Comparison of ENCODE assay signal across 25 cellular contexts in the genomic region with DNA sequence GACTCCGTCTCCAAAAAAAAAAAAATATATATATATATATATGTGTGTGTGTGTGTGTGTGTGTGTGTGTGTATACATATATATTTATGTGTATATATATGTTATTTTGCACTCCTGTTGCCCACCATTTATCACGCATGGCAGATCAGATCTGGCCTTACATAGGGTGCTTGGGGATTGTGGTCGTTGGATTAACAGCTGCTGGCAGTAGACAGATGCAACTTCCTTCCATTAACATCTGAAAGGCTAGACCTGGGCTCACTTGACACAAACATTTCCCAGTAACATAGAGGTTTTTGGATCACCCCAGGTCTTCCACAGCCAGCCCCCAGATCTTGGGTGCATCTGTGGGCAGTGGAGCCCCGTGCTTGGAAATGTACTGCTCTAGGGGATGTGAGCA. TPM values are rescaled to one million over a fixed set of nuclear protein-coding genes. Genes with fewer than 3 reads are reported as not detected.
"Had no signal": no experiment of that assay in that cellular context is flagged by ENCODE, and none has a peak within 500 bp of the region (broad histone marks: within the 10 kb centered on the region; RNA-seq: fewer than 3 reads in every experiment).

No MANE protein-coding gene starts in this region.

- H3K4me1 ChIP-seq: esophagus squamous epithelium, right lobe of liver, spleen, tibial artery, upper lobe of right lung had no signal

- H3K27me3 ChIP-seq: heart left ventricle, right lobe of liver, spleen, tibial artery, upper lobe of right lung had no signal

- ATAC-seq: effector memory CD8-positive, alpha-beta T cell; heart left ventricle; left cardiac atrium; left ventricle myocardium superior; naive thymus-derived CD4-positive, alpha-beta T cell; psoas muscle; right lobe of liver; stimulated activated memory B cell treated with anti-CD40 and anti-IgM and Interleukin-4, amounts not matched to agents 10 μg/mL and 1 μg/mL and 100 μg/mL, for 72 hours; upper lobe of right lung had no signal

- H3K36me3 ChIP-seq: esophagus squamous epithelium, heart left ventricle, right lobe of liver, spleen, tibial artery, upper lobe of right lung had no signal

- H3K4me1 Mint-ChIP-seq: central memory CD8-positive, alpha-beta T cell; nephron progenitor cell had no signal

- H3K27me3 Mint-ChIP-seq: central memory CD8-positive, alpha-beta T cell had no signal

- H3K36me3 Mint-ChIP-seq: stimulated activated memory B cell treated with anti-CD40 and anti-IgM and Interleukin-4, amounts not matched to agents 10 μg/mL and 1 μg/mL and 100 μg/mL, for 72 hours had no signal

- H3K27ac ChIP-seq: epithelial cell of prostate, esophagus squamous epithelium, heart left ventricle, psoas muscle, right lobe of liver, spleen, tibial artery, upper lobe of right lung had no signal

- DNase-seq: effector memory CD8-positive, alpha-beta T cell; esophagus squamous epithelium; heart left ventricle; kidney; left cardiac atrium; left ventricle myocardium superior; mesenchymal stem cell; midbrain; naive thymus-derived CD4-positive, alpha-beta T cell; nephron progenitor cell; psoas muscle; retina; right lobe of liver; spleen; stimulated activated CD4-positive, alpha-beta T cell treated with anti-CD3 and anti-CD28 coated beads, Interleukin-15, amount 100 ng/mL, for 24 hours; stimulated activated CD4-positive, alpha-beta T cell treated with anti-CD3 and anti-CD28 coated beads, Interleukin-1b, Interleukin-23, amount 100 ng/mL, for 48 hours; stimulated activated CD4-positive, alpha-beta T cell treated with anti-CD3 and anti-CD28 coated beads, Interleukin-4, amount 100 ng/mL, for 24 hours; tibial artery; upper lobe of right lung had no signal

- H3K9me3 Mint-ChIP-seq: central memory CD8-positive, alpha-beta T cell; effector memory CD8-positive, alpha-beta T cell; stimulated activated memory B cell treated with anti-CD40 and anti-IgM and Interleukin-4, amounts not matched to agents 10 μg/mL and 1 μg/mL and 100 μg/mL, for 72 hours; stimulated activated naive CD8-positive, alpha-beta T cell treated with anti-CD3 and anti-CD28 coated beads, Interleukin-15, Interleukin-2, amounts not matched to agents 100 ng/mL and 50 ng/mL, for 24 hours had no signal

- H3K9me3 ChIP-seq: esophagus squamous epithelium, heart left ventricle, psoas muscle, right lobe of liver, spleen, tibial artery, upper lobe of right lung had no signal

- H3K27ac Mint-ChIP-seq: effector memory CD8-positive, alpha-beta T cell; naive thymus-derived CD4-positive, alpha-beta T cell; nephron progenitor cell; stimulated activated memory B cell treated with anti-CD40 and anti-IgM and Interleukin-4, amounts not matched to agents 10 μg/mL and 1 μg/mL and 100 μg/mL, for 72 hours; stimulated activated naive CD8-positive, alpha-beta T cell treated with anti-CD3 and anti-CD28 coated beads, Interleukin-15, Interleukin-2, amounts not matched to agents 100 ng/mL and 50 ng/mL, for 24 hours had no signal

- H3K4me3 Mint-ChIP-seq: central memory CD8-positive, alpha-beta T cell; effector memory CD8-positive, alpha-beta T cell; naive thymus-derived CD4-positive, alpha-beta T cell; nephron progenitor cell; stimulated activated memory B cell treated with anti-CD40 and anti-IgM and Interleukin-4, amounts not matched to agents 10 μg/mL and 1 μg/mL and 100 μg/mL, for 72 hours; stimulated activated naive CD8-positive, alpha-beta T cell treated with anti-CD3 and anti-CD28 coated beads, Interleukin-15, Interleukin-2, amounts not matched to agents 100 ng/mL and 50 ng/mL, for 24 hours had no signal

- FAIRE-seq: kidney had no signal

- H3K4me3 ChIP-seq: esophagus squamous epithelium, heart left ventricle, lung, psoas muscle, right lobe of liver, spleen, tibial artery, upper lobe of right lung had no signal

RNA-seq across cellular contexts. Expression of a gene that starts 47.2 kb away (rescaled TPM):
- total RNA-seq: esophagus squamous epithelium; left cardiac atrium; left ventricle myocardium superior; naive thymus-derived CD4-positive, alpha-beta T cell; temporal lobe; upper lobe of right lung had no signal
- polyA plus RNA-seq: naive thymus-derived CD4-positive, alpha-beta T cell had no signal
